18 cellular contexts compared by ENCODE assay signal in genomic region chr16:55475919-55476318, GRCh38. TPM values are rescaled to one million over a fixed set of nuclear protein-coding genes. Genes with fewer than 3 reads are reported as not detected.
DNase-seq lines count a peak whose midpoint lies in the region; ATAC-seq and TF ChIP-seq lines count a peak whose summit lies in the region.
"Had no signal": no experiment of that assay in that cellular context is flagged by ENCODE, and none has a peak within 500 bp of the region (broad histone marks: within the 10 kb centered on the region; RNA-seq: fewer than 3 reads in every experiment).

No MANE protein-coding gene starts in this region.

- ATAC-seq in left ventricle myocardium superior, result peak; percentile 34
- ATAC-seq in GM18505 (IDR thresholded peaks at IDR 0.05; ENCODE audit: unreplicated experiment), result no peak
- no peak for ATAC-seq in HG03097 (IDR thresholded peaks at IDR 0.05; ENCODE audit: low FRiP score, unreplicated experiment)

- TF ChIP-seq POLR2A in sigmoid colon (IDR thresholded peaks at IDR 0.05) (no peak), GM18505 (IDR thresholded peaks at IDR 0.05; ENCODE audit: borderline replicate concordance, extremely low read depth, insufficient read depth, insufficient read length) (no peak)

- peak overlapping the region in 1 of 4 donors; percentile 10 for H3K4me3 ChIP-seq in sigmoid colon
- no peak overlapping the region for H3K4me3 ChIP-seq in urinary bladder (ENCODE audit: low read depth, low read length)
- H3K4me3 ChIP-seq: PC-9 had no signal

- no peaks in the 10 kb centered on the region for H3K36me3 ChIP-seq in sigmoid colon
- H3K36me3 ChIP-seq in urinary bladder (ENCODE audit: insufficient read depth), result no peaks in the 10 kb centered on the region

- intact Hi-C loops in left ventricle myocardium superior (cut with micrococcal nuclease) (no loop called here), sigmoid colon (cut with DNase I) (no loop called here)

- H3K9me3 ChIP-seq in sigmoid colon, result no peaks in the 10 kb centered on the region
- H3K9me3 ChIP-seq: SK-N-SH had no signal

- TF ChIP-seq EP300 in sigmoid colon (IDR thresholded peaks at IDR 0.05), result no peak

- TF ChIP-seq CTCF in sigmoid colon (IDR thresholded peaks at IDR 0.05), result no peak

- WGBS in sigmoid colon, 2 donors, result 26 to 52% methylated on average over 5 of the region's 5 CpGs
- WGBS in urinary bladder, result 41% methylated on average over 5 of the region's 5 CpGs

- H3K27ac ChIP-seq in sigmoid colon, result peak overlapping the region; percentile 79 to 83 (median 81)
- peak overlapping the region; percentile 44 for H3K27ac ChIP-seq in urinary bladder (ENCODE audit: low read depth)
- H3K27ac ChIP-seq: 22Rv1, C4-2B, PC-9 had no signal

- H3K4me1 ChIP-seq in sigmoid colon (peaks cover 0 to 40% (median 26%) of the 10 kb centered on the region in 4 donors), urinary bladder (ENCODE audit: insufficient read depth) (no peaks in the 10 kb centered on the region)

- DNase-seq in DMS79 treated with DMSO at 0.1 percent for 48 hours (lab: John Stamatoyannopoulos, UW) (peak; percentile 44), DMS79 (lab: John Stamatoyannopoulos, UW) (no peak), left ventricle myocardium superior (no peak), sigmoid colon (no peak), NCI-H1417 treated with DMSO at 0.1 percent for 48 hours (lab: John Stamatoyannopoulos, UW) (no peak)
- DNase-seq: activated CD4-positive, alpha-beta T cell treated with anti-CD3 and anti-CD28 coated beads, Interleukin-2, amount 50 U/mL, for 48 hours; activated T-cell treated with anti-CD3 and anti-CD28 coated beads, Interleukin-2, amount 50 U/mL, for 24 hours; naive B cell; NCI-H2107; PC-9; SK-N-SH; stimulated activated CD4-positive, alpha-beta T cell treated with anti-CD3 and anti-CD28 coated beads, Interleukin-2, amount 100 ng/mL, for 24 hours had no signal

- peaks cover 2 to 26% (median 12%) of the 10 kb centered on the region in 3 donors for H3K27me3 ChIP-seq in sigmoid colon

RNA-seq across cellular contexts. Expression of gene MMP2, which starts 3.1 kb away (rescaled TPM):
- total RNA-seq in left ventricle myocardium superior (88.7 TPM), sigmoid colon (100 to 1,000 TPM; 142 to 280 (median 175) TPM), urinary bladder (455 TPM)
- polyA plus RNA-seq in sigmoid colon (10 to 100 TPM in 2 of 3 donors, 1 to 10 TPM in 1; 7.2 to 47.1 (median 38.4) TPM), urinary bladder (430 TPM)
- polyA plus RNA-seq: IgD-negative memory B cell had no signal

RNA-seq across cellular contexts. Expression of gene LPCAT2, which starts 33.0 kb away (rescaled TPM):
- total RNA-seq in left ventricle myocardium superior (8.3 TPM), sigmoid colon (10 to 100 TPM in 1 of 4 donors, 1 to 10 TPM in 3; 6.6 to 12.8 (median 9.4) TPM), urinary bladder (60.4 TPM)
- polyA plus RNA-seq in sigmoid colon (1 to 10 TPM; 1.2 to 6.3 (median 2.3) TPM), urinary bladder (12.4 TPM)
- polyA plus RNA-seq: IgD-negative memory B cell had no signal
